14 cellular contexts compared by ENCODE assay signal in the genomic region with DNA sequence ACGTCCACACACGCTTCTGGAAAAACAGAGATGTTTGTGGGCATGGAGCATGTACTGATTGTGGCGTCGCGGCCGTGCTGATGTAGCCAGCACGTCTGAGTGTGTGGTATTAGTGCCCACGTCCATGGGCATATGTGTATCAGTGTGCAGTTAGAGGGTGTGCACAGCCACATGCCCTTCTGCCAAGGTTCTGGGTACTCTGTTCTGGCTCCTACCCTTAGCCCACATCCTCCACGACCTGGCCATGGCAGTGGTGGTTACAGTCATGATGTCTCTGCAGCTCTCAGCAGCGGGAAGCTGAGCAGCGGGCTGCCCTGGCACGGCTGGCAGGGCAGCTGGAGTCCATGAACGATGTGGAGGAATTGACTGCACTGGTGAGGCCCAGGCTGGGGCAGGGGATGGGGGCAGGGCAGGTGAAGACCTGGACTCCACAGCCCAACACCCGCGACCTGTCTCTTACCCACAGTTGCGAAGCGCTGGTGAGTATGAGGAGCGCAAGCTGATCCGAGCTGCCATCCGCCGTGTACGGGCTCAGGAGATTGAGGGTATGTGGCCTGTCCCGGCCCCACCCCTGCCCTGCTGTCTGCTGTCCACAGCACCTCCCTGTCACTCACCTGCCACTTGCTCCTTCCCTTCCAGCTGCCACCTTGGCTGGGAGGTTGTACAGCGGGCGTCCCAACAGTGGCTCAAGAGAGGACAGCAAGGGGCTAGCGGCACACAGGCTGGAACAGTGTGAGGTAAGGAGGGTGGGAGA. TPM values are rescaled to one million over a fixed set of nuclear protein-coding genes. Genes with fewer than 3 reads are reported as not detected.
DNase-seq lines count a peak whose midpoint lies in the region; ATAC-seq, FAIRE-seq and TF ChIP-seq lines count a peak whose summit lies in the region.
"Had no signal": no experiment of that assay in that cellular context is flagged by ENCODE, and none has a peak within 500 bp of the region (broad histone marks: within the 10 kb centered on the region; RNA-seq: fewer than 3 reads in every experiment).

No MANE protein-coding gene starts in this region.

- no peak overlapping the region for H3K4me3 Mint-ChIP-seq in stimulated activated memory B cell treated with anti-CD40 and anti-IgM and Interleukin-4, amounts not matched to agents 10 μg/mL and 1 μg/mL and 100 μg/mL, for 72 hours
- H3K4me3 Mint-ChIP-seq: activated CD4-positive, alpha-beta T cell treated with anti-CD3 and anti-CD28 coated beads, Interleukin-2, amount 10 ng/mL, durations not matched to agents 24 days and 14 days had no signal

- H3K4me1 ChIP-seq in RWPE2 (ENCODE audit: insufficient read depth, poor library complexity, severe bottlenecking): peaks cover 9% of the 10 kb centered on the region
- peaks cover 11% of the 10 kb centered on the region for H3K4me1 ChIP-seq in hepatocyte (ENCODE audit: insufficient read depth)

- H3K9me3 ChIP-seq in RWPE2 (ENCODE audit: severe bottlenecking) (no peaks in the 10 kb centered on the region), hepatocyte (ENCODE audit: low read depth) (no peaks in the 10 kb centered on the region)

- peak overlapping the region; percentile 50 for H3K27ac Mint-ChIP-seq in stimulated activated memory B cell treated with anti-CD40 and anti-IgM and Interleukin-4, amounts not matched to agents 10 μg/mL and 1 μg/mL and 100 μg/mL, for 72 hours
- H3K27ac Mint-ChIP-seq: activated CD4-positive, alpha-beta T cell treated with anti-CD3 and anti-CD28 coated beads, Interleukin-2, amount 10 ng/mL, durations not matched to agents 24 days and 14 days had no signal

- H3K27me3 ChIP-seq in RWPE2 (ENCODE audit: insufficient read depth, poor library complexity, severe bottlenecking) (no peaks in the 10 kb centered on the region), hepatocyte (no peaks in the 10 kb centered on the region)

- H3K4me2 ChIP-seq in hepatocyte: no peak overlapping the region
- H3K4me2 ChIP-seq: KMS-11 had no signal

- H3K36me3 ChIP-seq in RWPE2 (ENCODE audit: low read depth) (peaks cover 92% of the 10 kb centered on the region), hepatocyte (replicated peaks; ENCODE audit: insufficient read depth, low read depth) (no peaks in the 10 kb centered on the region)

- TF ChIP-seq CTCF in RWPE2 (IDR thresholded peaks at IDR 0.05; ENCODE audit: poor library complexity, severe bottlenecking) (no peak), hepatocyte (IDR thresholded peaks at IDR 0.05; ENCODE audit: poor library complexity) (no peak)

- ATAC-seq in RWPE2 (ENCODE audit: low read depth): no peak
- ATAC-seq in stimulated activated memory B cell treated with anti-CD40 and anti-IgM and Interleukin-4, amounts not matched to agents 10 μg/mL and 1 μg/mL and 100 μg/mL, for 72 hours: no peak
- no peak for ATAC-seq in GM18907 (IDR thresholded peaks at IDR 0.05; ENCODE audit: unreplicated experiment)

- H3K79me2 ChIP-seq in hepatocyte: peaks cover 22% of the 10 kb centered on the region

- FAIRE-seq in GM19239 (lab: Jason Lieb, UNC): no peak
- FAIRE-seq: kidney had no signal

- no peak overlapping the region for H3K27ac ChIP-seq in RWPE2 (ENCODE audit: poor library complexity, severe bottlenecking)
- no peak overlapping the region for H3K27ac ChIP-seq in hepatocyte
- H3K27ac ChIP-seq: HL-60, KMS-11 had no signal

- no peak overlapping the region for H2AFZ ChIP-seq in hepatocyte

- H3K9me2 ChIP-seq in hepatocyte (replicated peaks; ENCODE audit: insufficient read depth): no peaks in the 10 kb centered on the region

- WGBS in hepatocyte (ENCODE audit: low lambda C conversion rate, missing lambda C conversion rate): 96% methylated on average over 25 of the region's 26 CpGs

- no peaks in the 10 kb centered on the region for H3K9me3 Mint-ChIP-seq in stimulated activated memory B cell treated with anti-CD40 and anti-IgM and Interleukin-4, amounts not matched to agents 10 μg/mL and 1 μg/mL and 100 μg/mL, for 72 hours
- H3K9me3 Mint-ChIP-seq: activated CD4-positive, alpha-beta T cell treated with anti-CD3 and anti-CD28 coated beads, Interleukin-2, amount 10 ng/mL, durations not matched to agents 24 days and 14 days had no signal

- DNase-seq in GM19239 (ENCODE audit: insufficient read length, low spot score): peak; percentile 3
- DNase-seq in RWPE2 (ENCODE audit: low spot score): peak; percentile 66
- DNase-seq in hepatocyte (ENCODE audit: low spot score): peak; percentile 5
- no peak for DNase-seq in retina
- no peak for DNase-seq in NCI-H2107 (lab: John Stamatoyannopoulos, UW)
- no peak for DNase-seq in NK-92 (lab: John Stamatoyannopoulos, UW; ENCODE audit: unreplicated experiment)
- DNase-seq: effector CD8-positive, alpha-beta T cell; kidney had no signal

- no peaks in the 10 kb centered on the region for H3K36me3 Mint-ChIP-seq in stimulated activated memory B cell treated with anti-CD40 and anti-IgM and Interleukin-4, amounts not matched to agents 10 μg/mL and 1 μg/mL and 100 μg/mL, for 72 hours

- no peaks in the 10 kb centered on the region for H3K27me3 Mint-ChIP-seq in stimulated activated memory B cell treated with anti-CD40 and anti-IgM and Interleukin-4, amounts not matched to agents 10 μg/mL and 1 μg/mL and 100 μg/mL, for 72 hours
- H3K27me3 Mint-ChIP-seq: activated CD4-positive, alpha-beta T cell treated with anti-CD3 and anti-CD28 coated beads, Interleukin-2, amount 10 ng/mL, durations not matched to agents 24 days and 14 days had no signal

- H3K4me3 ChIP-seq in RWPE2 (ENCODE audit: severe bottlenecking) (no peak overlapping the region), hepatocyte (no peak overlapping the region)

- H4K20me1 ChIP-seq in hepatocyte (ENCODE audit: insufficient read depth, poor library complexity, severe bottlenecking): peaks cover 3% of the 10 kb centered on the region

- peaks cover 59% of the 10 kb centered on the region for H3K4me1 Mint-ChIP-seq in stimulated activated memory B cell treated with anti-CD40 and anti-IgM and Interleukin-4, amounts not matched to agents 10 μg/mL and 1 μg/mL and 100 μg/mL, for 72 hours

RNA-seq across cellular contexts. Expression of a gene that starts 7.3 kb away (rescaled TPM):
- 43.0 and 64.7 TPM in 2 replicates for total RNA-seq in hepatocyte
- 88.7 and 112 TPM in 2 replicates for polyA plus RNA-seq in hepatocyte

RNA-seq across cellular contexts. Expression of a gene that starts 19.0 kb away (rescaled TPM):
- 130 and 156 TPM in 2 replicates for total RNA-seq in hepatocyte
- polyA plus RNA-seq in hepatocyte: 240 and 307 TPM in 2 replicates

RNA-seq across cellular contexts. Expression of a gene that starts 34.4 kb away (rescaled TPM):
- total RNA-seq in hepatocyte: 3.4 and 3.5 TPM in 2 replicates
- 5.6 and 6.1 TPM in 2 replicates for polyA plus RNA-seq in hepatocyte

RNA-seq across cellular contexts. Expression of a gene that starts 51.9 kb away (rescaled TPM):
- total RNA-seq in hepatocyte: 0.04 and 0.10 TPM in 2 replicates
- 0.33 and 0.52 TPM in 2 replicates for polyA plus RNA-seq in hepatocyte
- total RNA-seq: activated CD4-positive, alpha-beta T cell treated with anti-CD3 and anti-CD28 coated beads, Interleukin-2, amount 10 ng/mL, durations not matched to agents 24 days and 14 days; kidney; renal cortical epithelial cell had no signal

Comparison
In these comparisons a context has a peak if more than half of its experiments do, and no peak if none do; other contexts are left out.
1. DNase-seq: peak in GM19239 (single experiment), RWPE2 (single experiment) and hepatocyte (single experiment); none in retina (single experiment), NCI-H2107 (single experiment) and NK-92 (single experiment).